In the genomic region with DNA sequence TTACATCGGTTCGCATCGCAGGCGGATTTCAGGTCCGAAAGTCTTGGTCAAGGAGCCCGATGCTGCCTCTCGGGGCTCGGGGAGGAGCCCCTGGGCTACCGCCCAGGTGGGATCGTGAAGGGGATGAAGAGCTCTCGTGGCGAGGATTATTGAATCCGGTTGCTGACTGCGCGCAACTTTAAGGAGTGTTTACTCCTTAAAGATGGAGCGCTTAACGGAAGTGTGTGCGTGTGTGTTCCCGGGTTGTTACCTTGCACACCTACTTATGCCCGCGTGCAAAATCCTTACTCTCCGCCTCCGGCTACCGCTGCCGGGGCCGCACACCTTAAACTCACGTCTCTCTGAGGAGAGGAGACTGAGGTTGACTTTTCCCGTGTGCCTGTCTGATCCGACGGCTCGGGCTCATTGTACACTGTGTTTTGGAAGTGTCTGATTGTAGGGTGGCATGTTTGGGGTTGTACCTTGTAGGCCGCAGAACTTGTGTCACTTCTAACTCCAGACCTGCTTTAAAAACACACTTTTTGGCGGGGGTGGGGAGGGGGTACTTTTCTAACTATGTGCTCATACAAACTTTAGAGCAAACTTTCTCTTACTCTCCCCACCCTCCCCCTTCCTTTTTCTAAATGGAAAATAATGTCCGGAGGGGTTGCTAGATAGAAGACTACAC, we compare ENCODE assay signal across 8 cellular contexts. TPM values are rescaled to one million over a fixed set of nuclear protein-coding genes. Genes with fewer than 3 reads are reported as not detected.
A peak's percentile ranks its signal among the peaks of the same experiment; 100 is the strongest.
DNase-seq lines count a peak whose midpoint lies in the region; ATAC-seq and TF ChIP-seq lines count a peak whose summit lies in the region.
"Not testable (repeated sequence)": the region's sequence is repeated elsewhere in the genome, so short reads cannot be mapped to it uniquely, and the experiment has no call there.

No MANE protein-coding gene starts in this region.

- not testable (repeated sequence) for H3K27me3 ChIP-seq in HCT116 (ENCODE audit: insufficient read depth, low read length); effector memory CD4-positive, alpha-beta T cell (replicated peaks; ENCODE audit: control insufficient read depth, insufficient read depth, low read length, poor library complexity, severe bottlenecking); hepatocyte

- peak; percentile 3 for DNase-seq in AG10803 (ENCODE audit: low read depth)
- not testable (repeated sequence) for DNase-seq in HCT116 (ENCODE audit: low read depth, low spot score); T-helper 17 cell; effector memory CD4-positive, alpha-beta T cell
- DNase-seq in activated naive CD4-positive, alpha-beta T cell treated with anti-CD3 and anti-CD28 coated beads for 36 hours = peak; percentile 46
- DNase-seq in hepatocyte (ENCODE audit: low spot score) = peak; percentile 34
- peak in 3 of 10 donors; percentile 13 to 22 (median 15) for DNase-seq in naive thymus-derived CD8-positive, alpha-beta T cell
- DNase-seq in stimulated activated CD4-positive, alpha-beta T cell treated with anti-CD3 and anti-CD28 coated beads, TNF-alpha, amount 100 ng/mL, for 24 hours (ENCODE audit: low read depth in 3 of 3) = peak in 2 of 3 experiments; percentile 1 to 16

- not testable (repeated sequence) for H2AFZ ChIP-seq in HCT116 (ENCODE audit: low read depth, low read length, poor library complexity, severe bottlenecking)
- peak overlapping the region; percentile 90 for H2AFZ ChIP-seq in hepatocyte

- not testable (repeated sequence) for H3K9ac ChIP-seq in HCT116 (ENCODE audit: low read length)

- H3K9me3 Mint-ChIP-seq in activated naive CD4-positive, alpha-beta T cell treated with anti-CD3 and anti-CD28 coated beads for 36 hours; naive thymus-derived CD8-positive, alpha-beta T cell: not testable (repeated sequence)

- peaks cover 26% of the 10 kb centered on the region for H3K4me1 Mint-ChIP-seq in T-helper 17 cell
- peaks cover 15% of the 10 kb centered on the region for H3K4me1 Mint-ChIP-seq in activated naive CD4-positive, alpha-beta T cell treated with anti-CD3 and anti-CD28 coated beads for 36 hours (ENCODE audit: low read depth)
- peaks cover 8 to 27% (median 10%) of the 10 kb centered on the region in 4 donors for H3K4me1 Mint-ChIP-seq in naive thymus-derived CD8-positive, alpha-beta T cell

- H3K4me3 Mint-ChIP-seq in T-helper 17 cell = peak overlapping the region; percentile 94
- peak overlapping the region; percentile 85 for H3K4me3 Mint-ChIP-seq in activated naive CD4-positive, alpha-beta T cell treated with anti-CD3 and anti-CD28 coated beads for 36 hours
- peak overlapping the region; percentile 83 to 97 (median 88) for H3K4me3 Mint-ChIP-seq in naive thymus-derived CD8-positive, alpha-beta T cell

- BruUV-seq in HCT116 (replicated peaks; lab: Mats Ljungman, UMichigan) = TSS peak; percentile 54

- ATAC-seq in HCT116 = not testable (repeated sequence)
- ATAC-seq in T-helper 17 cell = peak; percentile 38
- ATAC-seq in naive thymus-derived CD8-positive, alpha-beta T cell = peak; percentile 34 to 44

- H3K36me3 ChIP-seq in HCT116 (ENCODE audit: control insufficient read depth in 1 of 2, insufficient read depth in 2 of 2, low read length in 2 of 2); effector memory CD4-positive, alpha-beta T cell (ENCODE audit: control insufficient read depth, insufficient read depth, low read length); hepatocyte (replicated peaks; ENCODE audit: insufficient read depth, low read depth): not testable (repeated sequence)

- H3K36me3 Mint-ChIP-seq in T-helper 17 cell (ENCODE audit: low read depth); activated naive CD4-positive, alpha-beta T cell treated with anti-CD3 and anti-CD28 coated beads for 36 hours (ENCODE audit: low read depth); naive thymus-derived CD8-positive, alpha-beta T cell: not testable (repeated sequence)

- TF ChIP-seq POLR2A in HCT116 (IDR thresholded peaks at IDR 0.05; ENCODE audit: borderline replicate concordance, extremely low read depth, insufficient read depth, insufficient read length) = not testable (repeated sequence)

- not testable (repeated sequence) for H4K20me1 ChIP-seq in HCT116 (ENCODE audit: insufficient read depth); hepatocyte (ENCODE audit: insufficient read depth, poor library complexity, severe bottlenecking)

- H3K4me2 ChIP-seq in HCT116 (ENCODE audit: low read length) = not testable (repeated sequence)
- peak overlapping the region; percentile 97 for H3K4me2 ChIP-seq in hepatocyte

- not testable (repeated sequence) for TF ChIP-seq RAD21 in HCT116 (IDR thresholded peaks at IDR 0.05; ENCODE audit: low read depth)

- RAD21 ChIA-PET in HCT116 (lab: Charles Lee; ENCODE audit: low non-redundant PET in 1 of 2, low total read pairs in 2 of 2, uncharacterized antibody in 2 of 2, unreplicated experiment in 2 of 2) = not testable (repeated sequence)

- H3K9me3 ChIP-seq in HCT116 (ENCODE audit: control insufficient read depth in 1 of 2, insufficient read depth in 1 of 2, low read depth in 1 of 2, low read length in 2 of 2); T-helper 17 cell (ENCODE audit: control insufficient read depth, low read length, poor library complexity, severe bottlenecking); effector memory CD4-positive, alpha-beta T cell (ENCODE audit: control insufficient read depth, low read length); hepatocyte (ENCODE audit: low read depth): not testable (repeated sequence)

- POLR2A ChIA-PET in HCT116 (lab: Charles Lee) = not testable (repeated sequence)
- POLR2A ChIA-PET in naive thymus-derived CD8-positive, alpha-beta T cell (lab: Charles Lee) = interaction anchor here (0.5 to 1.5 kb wide), 3 partner anchors 38 to 1460 kb away, joined by 3 to 6 read pairs (median 4); partner anchors contain the start of genes RNF135 and UTP6

- H3K4me3 ChIP-seq in AG10803 (ENCODE audit: low read length) (peak overlapping the region; percentile 58), hepatocyte (peak overlapping the region; percentile 80)
- not testable (repeated sequence) for H3K4me3 ChIP-seq in HCT116 (replicated peaks in 1 of 2; ENCODE audit: low read depth in 1 of 2, low read length in 2 of 2)
- H3K4me3 ChIP-seq in effector memory CD4-positive, alpha-beta T cell (ENCODE audit: insufficient read depth, low read depth, low read length, poor library complexity, severe bottlenecking) = peak overlapping the region; percentile 78

- not testable (repeated sequence) for H3K27ac ChIP-seq in HCT116 (ENCODE audit: low read depth, low read length)
- H3K27ac ChIP-seq in effector memory CD4-positive, alpha-beta T cell (ENCODE audit: insufficient read depth, low read length, poor library complexity, severe bottlenecking) = peak overlapping the region; percentile 56
- peak overlapping the region; percentile 77 for H3K27ac ChIP-seq in hepatocyte

- not testable (repeated sequence) for H3K79me2 ChIP-seq in HCT116 (ENCODE audit: insufficient read depth, low read length); hepatocyte

- intact Hi-C loops in HCT116 (cut with micrococcal nuclease) = not testable (repeated sequence)
- intact Hi-C loops in activated naive CD4-positive, alpha-beta T cell treated with anti-CD3 and anti-CD28 coated beads for 36 hours (cut with micrococcal nuclease) = loop anchor here (2.0 to 5.0 kb wide), 3 partner anchors 37 to 308 kb away; partner anchors contain the start of genes RNF135 and TEFM

- not testable (repeated sequence) for H3K4me1 ChIP-seq in HCT116 (ENCODE audit: control insufficient read depth in 1 of 2, insufficient read depth in 2 of 2, low read length in 2 of 2); effector memory CD4-positive, alpha-beta T cell (ENCODE audit: control insufficient read depth, insufficient read depth, low read length, poor library complexity, severe bottlenecking); hepatocyte (ENCODE audit: insufficient read depth)

- CTCF ChIA-PET in HCT116 (lab: Charles Lee) = not testable (repeated sequence)
- CTCF ChIA-PET in activated naive CD4-positive, alpha-beta T cell treated with anti-CD3 and anti-CD28 coated beads for 36 hours (lab: Charles Lee) = interaction anchor here (0.6 to 1.0 kb wide), 2 partner anchors 163 to 207 kb away, joined by 3 read pairs; no protein-coding TSS in a partner anchor

- 12% methylated on average over 29 of the region's 34 CpGs for WGBS in hepatocyte (ENCODE audit: low lambda C conversion rate, missing lambda C conversion rate)

- peak overlapping the region; percentile 94 for H3K27ac Mint-ChIP-seq in T-helper 17 cell
- peak overlapping the region; percentile 82 for H3K27ac Mint-ChIP-seq in activated naive CD4-positive, alpha-beta T cell treated with anti-CD3 and anti-CD28 coated beads for 36 hours
- H3K27ac Mint-ChIP-seq in naive thymus-derived CD8-positive, alpha-beta T cell = peak overlapping the region; percentile 23 to 89 (median 81)

- not testable (repeated sequence) for H3K27me3 Mint-ChIP-seq in T-helper 17 cell; activated naive CD4-positive, alpha-beta T cell treated with anti-CD3 and anti-CD28 coated beads for 36 hours (ENCODE audit: low read depth)
- peaks cover 3 to 14% (median 7%) of the 10 kb centered on the region in 5 donors for H3K27me3 Mint-ChIP-seq in naive thymus-derived CD8-positive, alpha-beta T cell

- TF ChIP-seq CTCF in AG10803 (conservative IDR thresholded peaks at IDR 0.05; ENCODE audit: low read length); HCT116 (IDR thresholded peaks at IDR 0.05 in 2 of 3, conservative IDR thresholded peaks at IDR 0.05 in 1 of 3; ENCODE audit: borderline replicate concordance in 1 of 3, insufficient read depth in 1 of 3, low read depth in 2 of 3, low read length in 2 of 3); hepatocyte (IDR thresholded peaks at IDR 0.05; ENCODE audit: poor library complexity): not testable (repeated sequence)

- H3K9me2 ChIP-seq in HCT116 (ENCODE audit: insufficient read depth); hepatocyte (replicated peaks; ENCODE audit: insufficient read depth): not testable (repeated sequence)

RNA-seq across cellular contexts. Expression of gene RNF135, which starts 38.3 kb away (rescaled TPM):
- total RNA-seq in HCT116 (2021; ENCODE audit: unreplicated experiment) (11.2 TPM), T-helper 17 cell (1 to 10 TPM; 2.3 to 5.9 TPM), hepatocyte (7.6 and 8.9 TPM in 2 replicates)
- 7.1 and 7.9 TPM in 2 replicates for polyA plus RNA-seq in HCT116 (2012)
- total RNA-seq in activated naive CD4-positive, alpha-beta T cell treated with anti-CD3 and anti-CD28 coated beads for 36 hours = 1 to 10 TPM; 5.0 to 5.4 TPM
- 10.1 and 16.7 TPM in 2 replicates for polyA plus RNA-seq in hepatocyte
- total RNA-seq in naive thymus-derived CD8-positive, alpha-beta T cell = 1 to 10 TPM; 3.1 to 4.6 TPM
- 1 to 10 TPM; 2.9 to 5.4 (median 3.3) TPM for polyA plus RNA-seq in naive thymus-derived CD8-positive, alpha-beta T cell
